8 cellular contexts compared by ENCODE assay signal in the genomic region with DNA sequence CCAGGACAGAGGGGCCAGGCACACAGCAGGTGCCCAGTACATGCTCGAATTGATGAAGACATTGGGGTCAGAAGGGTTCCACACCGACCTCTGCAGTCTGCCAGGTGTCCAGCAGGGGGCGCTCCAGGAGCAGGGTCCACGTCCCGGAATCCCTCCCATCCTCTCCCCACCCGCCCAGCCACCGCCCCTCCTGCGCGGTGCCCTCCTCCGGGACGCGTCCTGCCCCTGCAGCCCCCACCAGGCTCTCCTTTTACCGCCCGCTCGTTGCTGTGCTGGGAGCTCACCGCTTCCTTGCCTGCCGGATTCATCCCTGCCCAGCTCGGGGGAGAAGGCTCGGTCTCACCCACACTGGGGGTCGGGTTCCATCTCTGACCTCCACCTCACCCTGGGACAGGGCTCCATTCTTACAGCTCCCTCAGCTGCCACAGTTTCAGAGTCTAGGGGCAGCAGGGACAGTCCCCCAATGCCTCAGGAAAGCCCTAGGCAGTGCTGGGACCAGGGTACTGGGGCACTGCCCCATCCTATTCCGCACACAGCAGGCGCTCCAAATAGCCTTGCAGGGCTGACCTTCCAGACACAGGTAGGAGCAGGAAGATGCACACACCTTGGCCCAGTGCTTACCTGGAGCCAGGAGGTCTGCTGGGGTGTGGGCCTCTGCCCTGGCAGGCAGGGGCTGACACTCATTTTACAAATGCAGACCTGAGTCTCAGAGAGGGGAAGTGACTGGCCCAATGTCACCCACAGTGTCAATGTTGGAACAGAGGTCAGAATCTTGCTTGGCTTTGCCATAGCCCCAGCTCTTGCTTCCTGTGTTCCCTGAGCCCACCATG. TPM values are rescaled to one million over a fixed set of nuclear protein-coding genes. Genes with fewer than 3 reads are reported as not detected.
A peak's percentile ranks its signal among the peaks of the same experiment; 100 is the strongest.
DNase-seq lines count a peak whose midpoint lies in the region; ATAC-seq, FAIRE-seq and TF ChIP-seq lines count a peak whose summit lies in the region.

No MANE protein-coding gene starts in this region.

- H3K4me1 ChIP-seq in sigmoid colon = peaks cover 0 to 6% (median 2%) of the 10 kb centered on the region in 4 donors

- TF ChIP-seq CTCF in GM10248 (IDR thresholded peaks at IDR 0.05; ENCODE audit: control extremely low read depth, extremely low read depth, low read depth, missing control alignments) = peak; percentile 93
- peak; percentile 31 to 98 (median 74) for TF ChIP-seq CTCF in sigmoid colon (IDR thresholded peaks at IDR 0.05)

- no peak for TF ChIP-seq EP300 in sigmoid colon (IDR thresholded peaks at IDR 0.05)

- ATAC-seq in activated naive CD8-positive, alpha-beta T cell treated with anti-CD3 and anti-CD28 coated beads, Interleukin-2, amount 10 ng/mL, durations not matched to agents 7 days and 5 days (ENCODE audit: low read depth) = peak; percentile 72
- ATAC-seq in left ventricle myocardium superior = peak; percentile 78
- ATAC-seq in GM21717 (IDR thresholded peaks at IDR 0.05; ENCODE audit: unreplicated experiment) = no peak

- CTCF ChIA-PET in GM10248 (lab: Yijun Ruan, JAX) = interaction anchor here (0.6 to 5.8 kb wide), 25 partner anchors 8 to 418 kb away, joined by 3 to 59 read pairs (median 4); no protein-coding TSS in a partner anchor

- DNase-seq in GM10248 (ENCODE audit: extremely low spot score) = peak; percentile 87
- DNase-seq in HTR-8/SVneo (ENCODE audit: insufficient read length, low spot score) = peak; percentile 80
- peak; percentile 32 for DNase-seq in SKM-1 (lab: John Stamatoyannopoulos, UW; ENCODE audit: unreplicated experiment)
- DNase-seq in activated naive CD8-positive, alpha-beta T cell treated with anti-CD3 and anti-CD28 coated beads, Interleukin-2, amount 10 ng/mL, durations not matched to agents 7 days and 5 days = peak; percentile 83
- DNase-seq in left ventricle myocardium superior = peak; percentile 84
- DNase-seq in sigmoid colon = peak; percentile 74
- no peak for DNase-seq in HCEC 1CT

- POLR2A ChIA-PET in GM10248 (lab: Yijun Ruan, JAX) = no interaction called here
- POLR2A ChIA-PET in activated naive CD8-positive, alpha-beta T cell treated with anti-CD3 and anti-CD28 coated beads, Interleukin-2, amount 10 ng/mL, durations not matched to agents 7 days and 5 days (lab: Charles Lee) = no interaction called here

- peak overlapping the region in 1 of 4 donors; percentile 21 for H3K4me3 ChIP-seq in sigmoid colon

- H3K9me3 ChIP-seq in sigmoid colon = no peaks in the 10 kb centered on the region

- H3K4me3 Mint-ChIP-seq in activated naive CD8-positive, alpha-beta T cell treated with anti-CD3 and anti-CD28 coated beads, Interleukin-2, amount 10 ng/mL, durations not matched to agents 7 days and 5 days = no peak overlapping the region

- no peaks in the 10 kb centered on the region for H3K9me3 Mint-ChIP-seq in activated naive CD8-positive, alpha-beta T cell treated with anti-CD3 and anti-CD28 coated beads, Interleukin-2, amount 10 ng/mL, durations not matched to agents 7 days and 5 days

- 20 to 25% methylated on average over 22 of the region's 22 CpGs for WGBS in sigmoid colon, 2 donors

- H3K36me3 Mint-ChIP-seq in activated naive CD8-positive, alpha-beta T cell treated with anti-CD3 and anti-CD28 coated beads, Interleukin-2, amount 10 ng/mL, durations not matched to agents 7 days and 5 days = no peaks in the 10 kb centered on the region

- H3K27ac Mint-ChIP-seq in activated naive CD8-positive, alpha-beta T cell treated with anti-CD3 and anti-CD28 coated beads, Interleukin-2, amount 10 ng/mL, durations not matched to agents 7 days and 5 days = no peak overlapping the region

- H3K36me3 ChIP-seq in sigmoid colon = no peaks in the 10 kb centered on the region

- FAIRE-seq in HTR-8/SVneo (lab: Jason Lieb, UNC) = peak; percentile 38

- TF ChIP-seq POLR2A in sigmoid colon (IDR thresholded peaks at IDR 0.05) = no peak

- H3K27ac ChIP-seq in sigmoid colon = no peak overlapping the region

- peaks cover 2% of the 10 kb centered on the region for H3K4me1 Mint-ChIP-seq in activated naive CD8-positive, alpha-beta T cell treated with anti-CD3 and anti-CD28 coated beads, Interleukin-2, amount 10 ng/mL, durations not matched to agents 7 days and 5 days

- H3K27me3 Mint-ChIP-seq in activated naive CD8-positive, alpha-beta T cell treated with anti-CD3 and anti-CD28 coated beads, Interleukin-2, amount 10 ng/mL, durations not matched to agents 7 days and 5 days = peaks cover 7% of the 10 kb centered on the region

- no peaks in the 10 kb centered on the region for H3K27me3 ChIP-seq in sigmoid colon

- intact Hi-C loops in left ventricle myocardium superior (cut with micrococcal nuclease) (loop anchor here (5.0 kb wide), 1 partner anchor 38 kb away; no protein-coding TSS in a partner anchor), sigmoid colon (cut with DNase I) (loop anchor here (2.0 kb wide), 1 partner anchor 412 kb away; no protein-coding TSS in a partner anchor)

RNA-seq across cellular contexts. Expression of gene GRIP2, which starts 31.0 kb away (rescaled TPM):
- total RNA-seq in activated naive CD8-positive, alpha-beta T cell treated with anti-CD3 and anti-CD28 coated beads, Interleukin-2, amount 10 ng/mL, durations not matched to agents 7 days and 5 days = not detected
- total RNA-seq in left ventricle myocardium superior = 37.0 TPM
- total RNA-seq in sigmoid colon = 1 to 10 TPM in 2 of 4 donors, under 1 TPM in 2; 0.16 to 1.7 (median 0.87) TPM
- under 1 TPM; under 0.01 to 0.90 (median 0.23) TPM for polyA plus RNA-seq in sigmoid colon

Comparison
In these comparisons a context has a peak if more than half of its experiments do, and no peak if none do; other contexts are left out.
1. RNA of gene GRIP2, which starts 31.0 kb away (total RNA-seq): 37.0 TPM in left ventricle myocardium superior (single experiment); 0.16 to 1.7 TPM in sigmoid colon and not detected in activated naive CD8-positive, alpha-beta T cell treated with anti-CD3 and anti-CD28 coated beads, Interleukin-2, amount 10 ng/mL, durations not matched to agents 7 days and 5 days; every median in the first group is over 10 times any median in the second.